Comparison of ENCODE assay signal across 1 cellular context in genomic region chr12:4293299-4293941, GRCh38.
TF ChIP-seq lines count a peak whose summit lies in the region.

No MANE protein-coding gene starts in this region.

TF ChIP-seq in GM12878, 131 proteins besides CTCF, POLR2A, EP300 and RAD21:
- TF ChIP-seq POLR2AphosphoS2 (IDR thresholded peaks at IDR 0.05; ENCODE audit: low read depth, low read length) (0 out of 2 replicates have a peak, but pooled peaks have one; percentile 17), BACH1 (IDR thresholded peaks at IDR 0.05; ENCODE audit: borderline replicate concordance) (no peak), MYB (IDR thresholded peaks at IDR 0.05; ENCODE audit: borderline replicate concordance, low read depth, low read length) (no peak), IKZF1 (conservative IDR thresholded peaks at IDR 0.05) (no peak), STAT1 (conservative IDR thresholded peaks at IDR 0.05) (no peak)
